In genomic region chr9:114433086-114433485, GRCh38 we compare ENCODE assay signal across 13 cellular contexts.
"Had no signal": no experiment of that assay in that cellular context is flagged by ENCODE, and none has a peak within 500 bp of the region (broad histone marks: within the 10 kb centered on the region; RNA-seq: fewer than 3 reads in every experiment).

No MANE protein-coding gene starts in this region.

- H3K36me3 ChIP-seq: colonic mucosa, heart left ventricle, ovary had no signal

- ATAC-seq: heart left ventricle, left lobe of liver, natural killer cell, right cardiac atrium had no signal

- H3K4me1 ChIP-seq: colonic mucosa, heart left ventricle had no signal

- H3K27ac ChIP-seq: colonic mucosa, heart left ventricle, ovary had no signal

- H3K4me3 ChIP-seq: colonic mucosa, heart left ventricle, ovary, smooth muscle cell had no signal

- H3K9me3 ChIP-seq: colonic mucosa, heart left ventricle, ovary had no signal

- DNase-seq: colonic mucosa; effector CD4-positive, alpha-beta T cell; heart left ventricle; hippocampal formation; natural killer cell; nucleus accumbens; right cardiac atrium; stimulated activated CD4-positive, alpha-beta T cell treated with anti-CD3 and anti-CD28 coated beads, Interleukin-2, amount 100 ng/mL, for 48 hours; stimulated activated naive CD4-positive, alpha-beta T cell treated with Interleukin-2 at 50 U/mL for 16 hours; trophoblast cell had no signal

- H3K27me3 ChIP-seq: colonic mucosa, ovary had no signal
